Comparison of ENCODE assay signal across 1 cellular context in genomic region chr1:182601926-182602325, GRCh38.
TF ChIP-seq lines count a peak whose summit lies in the region.

No MANE protein-coding gene starts in this region.

TF ChIP-seq in liver, 16 proteins besides CTCF, POLR2A, EP300 and RAD21 (continued from another document):
- TF ChIP-seq, protein P1, sequence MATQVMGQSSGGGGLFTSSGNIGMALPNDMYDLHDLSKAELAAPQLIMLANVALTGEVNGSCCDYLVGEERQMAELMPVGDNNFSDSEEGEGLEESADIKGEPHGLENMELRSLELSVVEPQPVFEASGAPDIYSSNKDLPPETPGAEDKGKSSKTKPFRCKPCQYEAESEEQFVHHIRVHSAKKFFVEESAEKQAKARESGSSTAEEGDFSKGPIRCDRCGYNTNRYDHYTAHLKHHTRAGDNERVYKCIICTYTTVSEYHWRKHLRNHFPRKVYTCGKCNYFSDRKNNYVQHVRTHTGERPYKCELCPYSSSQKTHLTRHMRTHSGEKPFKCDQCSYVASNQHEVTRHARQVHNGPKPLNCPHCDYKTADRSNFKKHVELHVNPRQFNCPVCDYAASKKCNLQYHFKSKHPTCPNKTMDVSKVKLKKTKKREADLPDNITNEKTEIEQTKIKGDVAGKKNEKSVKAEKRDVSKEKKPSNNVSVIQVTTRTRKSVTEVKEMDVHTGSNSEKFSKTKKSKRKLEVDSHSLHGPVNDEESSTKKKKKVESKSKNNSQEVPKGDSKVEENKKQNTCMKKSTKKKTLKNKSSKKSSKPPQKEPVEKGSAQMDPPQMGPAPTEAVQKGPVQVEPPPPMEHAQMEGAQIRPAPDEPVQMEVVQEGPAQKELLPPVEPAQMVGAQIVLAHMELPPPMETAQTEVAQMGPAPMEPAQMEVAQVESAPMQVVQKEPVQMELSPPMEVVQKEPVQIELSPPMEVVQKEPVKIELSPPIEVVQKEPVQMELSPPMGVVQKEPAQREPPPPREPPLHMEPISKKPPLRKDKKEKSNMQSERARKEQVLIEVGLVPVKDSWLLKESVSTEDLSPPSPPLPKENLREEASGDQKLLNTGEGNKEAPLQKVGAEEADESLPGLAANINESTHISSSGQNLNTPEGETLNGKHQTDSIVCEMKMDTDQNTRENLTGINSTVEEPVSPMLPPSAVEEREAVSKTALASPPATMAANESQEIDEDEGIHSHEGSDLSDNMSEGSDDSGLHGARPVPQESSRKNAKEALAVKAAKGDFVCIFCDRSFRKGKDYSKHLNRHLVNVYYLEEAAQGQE (IDR thresholded peaks at IDR 0.05), result no peak
- TF ChIP-seq NR2F2 (IDR thresholded peaks at IDR 0.05) (no peak), RXRA (IDR thresholded peaks at IDR 0.05) (no peak), JUND (IDR thresholded peaks at IDR 0.05) (no peak), FOXA1 (IDR thresholded peaks at IDR 0.05) (no peak), GABPA (IDR thresholded peaks at IDR 0.05 in 1 of 2, conservative IDR thresholded peaks at IDR 0.05 in 1 of 2) (no peak), YY1 (IDR thresholded peaks at IDR 0.05) (no peak), HNF4A (conservative IDR thresholded peaks at IDR 0.05) (no peak), TAF1 (conservative IDR thresholded peaks at IDR 0.05) (no peak), HNF4G (IDR thresholded peaks at IDR 0.05) (no peak), ATF3 (IDR thresholded peaks at IDR 0.05) (no peak)
- TF ChIP-seq, protein P2, sequence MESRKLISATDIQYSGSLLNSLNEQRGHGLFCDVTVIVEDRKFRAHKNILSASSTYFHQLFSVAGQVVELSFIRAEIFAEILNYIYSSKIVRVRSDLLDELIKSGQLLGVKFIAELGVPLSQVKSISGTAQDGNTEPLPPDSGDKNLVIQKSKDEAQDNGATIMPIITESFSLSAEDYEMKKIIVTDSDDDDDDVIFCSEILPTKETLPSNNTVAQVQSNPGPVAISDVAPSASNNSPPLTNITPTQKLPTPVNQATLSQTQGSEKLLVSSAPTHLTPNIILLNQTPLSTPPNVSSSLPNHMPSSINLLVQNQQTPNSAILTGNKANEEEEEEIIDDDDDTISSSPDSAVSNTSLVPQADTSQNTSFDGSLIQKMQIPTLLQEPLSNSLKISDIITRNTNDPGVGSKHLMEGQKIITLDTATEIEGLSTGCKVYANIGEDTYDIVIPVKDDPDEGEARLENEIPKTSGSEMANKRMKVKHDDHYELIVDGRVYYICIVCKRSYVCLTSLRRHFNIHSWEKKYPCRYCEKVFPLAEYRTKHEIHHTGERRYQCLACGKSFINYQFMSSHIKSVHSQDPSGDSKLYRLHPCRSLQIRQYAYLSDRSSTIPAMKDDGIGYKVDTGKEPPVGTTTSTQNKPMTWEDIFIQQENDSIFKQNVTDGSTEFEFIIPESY (IDR thresholded peaks at IDR 0.05), result no peak
